Comparison of ENCODE assay signal across 12 cellular contexts in the genomic region with DNA sequence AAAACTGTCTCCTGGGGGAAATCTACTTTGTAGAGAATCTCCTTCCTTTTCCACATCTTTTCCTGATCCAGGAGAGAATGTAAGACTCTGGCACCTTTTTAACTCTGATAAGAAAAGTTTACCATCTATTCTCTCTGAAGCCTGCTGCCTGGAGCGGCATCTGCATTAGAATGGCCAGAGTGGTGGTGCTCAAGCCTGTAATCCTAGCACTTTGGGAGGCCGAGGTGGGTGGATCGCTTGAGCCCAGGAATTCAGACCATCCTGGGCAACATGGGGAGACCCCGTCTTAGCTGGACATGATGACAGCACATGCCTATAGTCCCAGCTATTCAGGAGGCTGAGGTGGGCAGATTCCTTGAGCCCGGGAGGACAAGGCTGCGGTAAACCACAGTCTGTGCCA. TPM values are rescaled to one million over a fixed set of nuclear protein-coding genes. Genes with fewer than 3 reads are reported as not detected.
DNase-seq lines count a peak whose midpoint lies in the region; ATAC-seq, FAIRE-seq and TF ChIP-seq lines count a peak whose summit lies in the region.
"Had no signal": no experiment of that assay in that cellular context is flagged by ENCODE, and none has a peak within 500 bp of the region (broad histone marks: within the 10 kb centered on the region; RNA-seq: fewer than 3 reads in every experiment).

No MANE protein-coding gene starts in this region.

- DNase-seq in GM23338 (ENCODE audit: low spot score) (peak; percentile 82), astrocyte (ENCODE audit: low read depth) (no peak), GM03348 (ENCODE audit: low spot score) (no peak), HAP-1 (ENCODE audit: low spot score in 2 of 2) (no peak), substantia nigra (lab: John Stamatoyannopoulos, UW) (no peak)
- DNase-seq: NCI-H446 treated with DMSO at 0.1 percent for 48 hours; stimulated activated CD4-positive, alpha-beta T cell treated with anti-CD3 and anti-CD28 coated beads, Interleukin-15, amount 100 ng/mL, for 24 hours; stimulated activated naive CD4-positive, alpha-beta T cell had no signal

- H3K4me3 ChIP-seq in ACC112 (ENCODE audit: low read depth, low read length), result peak overlapping the region; percentile 83
- peak overlapping the region; percentile 92 for H3K4me3 ChIP-seq in GM23338
- no peak overlapping the region for H3K4me3 ChIP-seq in astrocyte (ENCODE audit: insufficient read depth, low read depth, low read length)
- peak overlapping the region in 1 of 2 donors; percentile 82 for H3K4me3 ChIP-seq in muscle layer of colon (ENCODE audit: low read depth in 1 of 2, low read length in 2 of 2)
- H3K4me3 ChIP-seq in HAP-1, result no peak overlapping the region

- H3K36me3 Mint-ChIP-seq in GM23338 (ENCODE audit: low read depth), result peaks cover 32% of the 10 kb centered on the region
- peaks cover 27% of the 10 kb centered on the region for H3K36me3 Mint-ChIP-seq in astrocyte (ENCODE audit: low read depth, unreplicated experiment)

- H2AFZ ChIP-seq in ACC112 (ENCODE audit: low read length, unreplicated experiment) (peak overlapping the region; percentile 58), GM23338 (no peak overlapping the region), astrocyte (ENCODE audit: low read depth, low read length) (no peak overlapping the region)

- H3K9me3 ChIP-seq in astrocyte (ENCODE audit: insufficient read depth, low read depth, low read length) (no peaks in the 10 kb centered on the region), muscle layer of colon (ENCODE audit: low read length) (no peaks in the 10 kb centered on the region), HAP-1 (peaks cover 9% of the 10 kb centered on the region)
- H3K9me3 ChIP-seq: neutrophil had no signal

- no peak for TF ChIP-seq CTCF in GM23338 (conservative IDR thresholded peaks at IDR 0.05; ENCODE audit: low read depth in 2 of 2)
- TF ChIP-seq CTCF in astrocyte (IDR thresholded peaks at IDR 0.05; ENCODE audit: insufficient read depth, low read depth, low read length), result no peak

- H3K79me2 ChIP-seq in ACC112 (ENCODE audit: control insufficient read depth, insufficient read depth, low read length, unreplicated experiment) (peaks cover 25% of the 10 kb centered on the region), GM23338 (replicated peaks; ENCODE audit: insufficient read depth) (peaks cover 21% of the 10 kb centered on the region), astrocyte (ENCODE audit: insufficient read depth, low read length) (peaks cover 27% of the 10 kb centered on the region)

- H3K27ac Mint-ChIP-seq in GM23338 (peak overlapping the region; percentile 93), astrocyte (ENCODE audit: unreplicated experiment) (no peak overlapping the region)

- in situ Hi-C loops in HAP-1 (cut with MboI; ENCODE audit: low sequenced_read_pairs), result no loop called here

- ATAC-seq in GM23338, result peak; percentile 78
- no peak for ATAC-seq in HG03342 (IDR thresholded peaks at IDR 0.05; ENCODE audit: unreplicated experiment)

- H3K27me3 ChIP-seq in ACC112 (ENCODE audit: insufficient read depth, low read length) (no peaks in the 10 kb centered on the region), GM23338 (ENCODE audit: insufficient read depth) (no peaks in the 10 kb centered on the region), astrocyte (ENCODE audit: insufficient read depth, low read length) (no peaks in the 10 kb centered on the region), muscle layer of colon (ENCODE audit: control insufficient read depth in 1 of 2, insufficient read depth in 2 of 2, low read length in 2 of 2) (no peaks in the 10 kb centered on the region), HAP-1 (ENCODE audit: low read depth) (no peaks in the 10 kb centered on the region)

- no peaks in the 10 kb centered on the region for H4K20me1 ChIP-seq in GM23338 (replicated peaks; ENCODE audit: insufficient read depth)
- peaks cover 7% of the 10 kb centered on the region for H4K20me1 ChIP-seq in astrocyte (ENCODE audit: insufficient read depth, low read length)

- H3K36me3 ChIP-seq in ACC112 (ENCODE audit: insufficient read depth, low read length) (peaks cover 11% of the 10 kb centered on the region), GM23338 (ENCODE audit: insufficient read depth) (no peaks in the 10 kb centered on the region), astrocyte (ENCODE audit: insufficient read depth, low read length) (peaks cover 6% of the 10 kb centered on the region), muscle layer of colon (ENCODE audit: insufficient read depth, low read length) (no peaks in the 10 kb centered on the region), HAP-1 (replicated peaks) (no peaks in the 10 kb centered on the region)

- peak overlapping the region; percentile 99 for H3K4me3 Mint-ChIP-seq in GM23338
- H3K4me3 Mint-ChIP-seq in astrocyte (ENCODE audit: unreplicated experiment), result peak overlapping the region; percentile 93

- H3K4me1 ChIP-seq in ACC112 (ENCODE audit: control insufficient read depth, insufficient read depth, low read length, unreplicated experiment), result peaks cover 5% of the 10 kb centered on the region
- H3K4me1 ChIP-seq in GM23338 (ENCODE audit: insufficient read depth), result peaks cover 15% of the 10 kb centered on the region; the same call in 1 of the 2 replicates
- no peaks in the 10 kb centered on the region for H3K4me1 ChIP-seq in astrocyte (ENCODE audit: insufficient read depth, low read length)
- H3K4me1 ChIP-seq in muscle layer of colon (ENCODE audit: insufficient read depth, low read length), result peaks cover 13% of the 10 kb centered on the region
- no peaks in the 10 kb centered on the region for H3K4me1 ChIP-seq in HAP-1

- no peak overlapping the region for H3K27ac ChIP-seq in ACC112 (ENCODE audit: low read depth, low read length)
- peak overlapping the region; percentile 95 for H3K27ac ChIP-seq in GM23338 (ENCODE audit: low read depth)
- H3K27ac ChIP-seq in astrocyte (ENCODE audit: low read depth, low read length), result no peak overlapping the region
- H3K27ac ChIP-seq in muscle layer of colon (ENCODE audit: low read depth, low read length), result peak overlapping the region; percentile 96
- H3K27ac ChIP-seq in substantia nigra (ENCODE audit: low read depth, low read length, poor library complexity, severe bottlenecking), result no peak overlapping the region

- H3K9ac ChIP-seq in astrocyte (ENCODE audit: low read length) (no peak overlapping the region), muscle layer of colon (ENCODE audit: low read length) (peak overlapping the region; percentile 47)

- peaks cover 29% of the 10 kb centered on the region for H3K4me1 Mint-ChIP-seq in GM23338
- H3K4me1 Mint-ChIP-seq in astrocyte (ENCODE audit: low read depth, unreplicated experiment), result no peaks in the 10 kb centered on the region

- H3K9me2 ChIP-seq in GM23338 (ENCODE audit: insufficient read depth), result no peaks in the 10 kb centered on the region

- FAIRE-seq in astrocyte (lab: Jason Lieb, UNC), result no peak

- H3K4me2 ChIP-seq in GM23338, result peak overlapping the region; percentile 95
- H3K4me2 ChIP-seq in astrocyte (ENCODE audit: low read length), result no peak overlapping the region

- H3K9me3 Mint-ChIP-seq in GM23338, result peaks cover 21% of the 10 kb centered on the region
- peaks cover 37% of the 10 kb centered on the region for H3K9me3 Mint-ChIP-seq in astrocyte (ENCODE audit: unreplicated experiment)

- H3K27me3 Mint-ChIP-seq in GM23338 (ENCODE audit: insufficient read depth, low read depth, poor library complexity) (peaks cover 13% of the 10 kb centered on the region), astrocyte (ENCODE audit: low read depth, unreplicated experiment) (no peaks in the 10 kb centered on the region)

- peaks cover 8% of the 10 kb centered on the region; the same call in 1 of the 2 replicates for H3F3A ChIP-seq in GM23338 (replicated peaks; ENCODE audit: low read depth)

TF ChIP-seq in GM23338, 12 proteins besides CTCF, POLR2A, EP300 and RAD21:
- no peak for TF ChIP-seq POLR2AphosphoS5 (IDR thresholded peaks at IDR 0.05; ENCODE audit: low read depth)
- peak; percentile 32; the same call in 1 of the 2 replicates for TF ChIP-seq NANOG (IDR thresholded peaks at IDR 0.05; ENCODE audit: borderline replicate concordance)

RNA-seq across cellular contexts. Expression of a gene that starts 1.4 kb away (rescaled TPM):
- total RNA-seq in GM23338 (2014; rRNA removed; shearing (Covaris generic)), result 42.7 and 47.7 TPM in 2 replicates
- polyA plus RNA-seq in GM23338 (2016; fragmentation: Nextera tagmentation; extraction: Ambion mirVana), result 20.6 and 23.0 TPM in 2 replicates
- 60.4 and 66.6 TPM in 2 replicates for total RNA-seq in astrocyte

Comparison
In these comparisons a context has a peak if more than half of its experiments do, and no peak if none do; other contexts are left out.
1. H3K27ac ChIP-seq: peak in GM23338 (single experiment) and muscle layer of colon (single experiment); none in ACC112 (single experiment), astrocyte (single experiment) and substantia nigra (single experiment).
2. H3K4me3 ChIP-seq: peak in ACC112 (single experiment) and GM23338 (single experiment); none in astrocyte (single experiment) and HAP-1 (single experiment).